Comparison of ENCODE assay signal across 9 cellular contexts in the genomic region with DNA sequence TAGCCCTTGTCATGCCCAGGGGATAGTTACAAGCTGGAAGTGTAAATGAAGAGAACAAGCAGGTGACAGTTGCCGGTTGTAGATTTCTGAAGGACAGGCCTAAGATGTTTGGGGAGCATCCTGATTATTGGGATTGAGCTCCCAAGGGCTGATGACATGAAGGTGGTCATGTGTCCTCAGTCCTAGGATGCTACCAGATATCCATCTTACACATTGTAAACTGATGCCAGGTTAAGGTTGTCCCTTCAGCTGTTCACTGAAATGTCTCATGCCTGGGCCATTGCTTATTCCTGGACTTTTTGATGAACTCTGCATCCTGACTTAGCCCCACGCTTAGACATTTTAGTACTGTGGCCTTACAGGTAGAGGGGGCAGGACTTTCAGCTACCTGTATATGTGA. TPM values are rescaled to one million over a fixed set of nuclear protein-coding genes. Genes with fewer than 3 reads are reported as not detected.
A peak's percentile ranks its signal among the peaks of the same experiment; 100 is the strongest.
DNase-seq lines count a peak whose midpoint lies in the region; ATAC-seq, FAIRE-seq and TF ChIP-seq lines count a peak whose summit lies in the region.
"Had no signal": no experiment of that assay in that cellular context is flagged by ENCODE, and none has a peak within 500 bp of the region (broad histone marks: within the 10 kb centered on the region; RNA-seq: fewer than 3 reads in every experiment).

No MANE protein-coding gene starts in this region.

- intact Hi-C loops in Panc1 (cut with micrococcal nuclease; ENCODE audit: unreplicated experiment): loop anchor here (5.0 kb wide), 1 partner anchor 163 kb away; no protein-coding TSS in a partner anchor
- intact Hi-C loops in gastrocnemius medialis (cut with DNase I; ENCODE audit: low total_unique reads): loop anchor here (2.0 to 5.0 kb wide), 3 partner anchors 99 to 168 kb away; a partner anchor contains a TSS

- FAIRE-seq in D721Med (lab: Jason Lieb, UNC): no peak

- POLR2A ChIA-PET in Panc1 (lab: Charles Lee): no interaction called here
- POLR2A ChIA-PET in GM10248 (lab: Yijun Ruan, JAX): interaction anchor here (0.6 to 1.7 kb wide), 4 partner anchors 18 to 152 kb away, joined by 3 to 4 read pairs (median 3); no protein-coding TSS in a partner anchor

- TF ChIP-seq POLR2A in gastrocnemius medialis (IDR thresholded peaks at IDR 0.05): no peak

- H3K9me3 ChIP-seq in Panc1 (ENCODE audit: control insufficient read depth, insufficient read depth, low read depth, low read length) (no peaks in the 10 kb centered on the region), gastrocnemius medialis (no peaks in the 10 kb centered on the region)

- peak overlapping the region; percentile 94 for H3K4me3 ChIP-seq in GM06990 (replicated peaks; ENCODE audit: low read depth, low read length)
- H3K4me3 ChIP-seq in Panc1 (ENCODE audit: low read depth in 2 of 2, low read length in 2 of 2): peak overlapping the region; percentile 64 to 80
- peak overlapping the region; percentile 78 for H3K4me3 ChIP-seq in epithelial cell of esophagus (ENCODE audit: low read length)
- H3K4me3 ChIP-seq in gastrocnemius medialis: peak overlapping the region; percentile 60 to 84 (median 78)

- in situ Hi-C loops in Panc1 (cut with HindIII; ENCODE audit: low pct_unique_long_range_greater_than_20kb, low sequenced_read_pairs): no loop called here
- in situ Hi-C loops in gastrocnemius medialis (cut with MboI; ENCODE audit: low sequenced_read_pairs in 4 of 4): loop anchor here in 1 of 4 donors (25.0 kb wide), 1 partner anchor 163 kb away; a partner anchor contains a TSS

- H3K27me3 ChIP-seq in GM06990 (replicated peaks; ENCODE audit: control insufficient read depth, insufficient read depth, low read length): no peaks in the 10 kb centered on the region
- no peaks in the 10 kb centered on the region for H3K27me3 ChIP-seq in Panc1 (ENCODE audit: control insufficient read depth, insufficient read depth, low read length)
- H3K27me3 ChIP-seq in gastrocnemius medialis: no peaks in the 10 kb centered on the region

- no peak for DNase-seq in GM06990 (ENCODE audit: extremely low read depth, insufficient read length)
- DNase-seq in Panc1 (ENCODE audit: low read depth, low spot score): no peak
- DNase-seq in epithelial cell of esophagus (ENCODE audit: low read depth): no peak
- DNase-seq in gastrocnemius medialis: no peak
- no peak for DNase-seq in GM19238 (ENCODE audit: insufficient read length, low spot score)
- no peak for DNase-seq in GM10248 (ENCODE audit: extremely low spot score)
- DNase-seq in D721Med (ENCODE audit: insufficient read length, low spot score): no peak
- DNase-seq: SW 1271 had no signal

- CTCF ChIA-PET in Panc1 (lab: Charles Lee): no interaction called here
- CTCF ChIA-PET in GM10248 (lab: Yijun Ruan, JAX): interaction anchor here (0.7 to 1.4 kb wide), 8 partner anchors 14 to 912 kb away, joined by 3 to 4 read pairs (median 3); a partner anchor contains a TSS

- H3K4me1 ChIP-seq in Panc1 (ENCODE audit: control insufficient read depth, insufficient read depth, low read length): peaks cover 32% of the 10 kb centered on the region
- peaks cover 22 to 32% of the 10 kb centered on the region in 2 donors for H3K4me1 ChIP-seq in gastrocnemius medialis

- H3K27ac ChIP-seq in Panc1 (ENCODE audit: low read length) (peak overlapping the region; percentile 82), gastrocnemius medialis (peak overlapping the region; percentile 79 to 97 (median 94))

- peaks cover 5% of the 10 kb centered on the region for H3K36me3 ChIP-seq in GM06990 (ENCODE audit: control insufficient read depth, insufficient read depth, low read length)
- H3K36me3 ChIP-seq in Panc1 (ENCODE audit: control insufficient read depth, insufficient read depth, low read length): no peaks in the 10 kb centered on the region
- no peaks in the 10 kb centered on the region for H3K36me3 ChIP-seq in gastrocnemius medialis

- TF ChIP-seq CTCF in GM06990 (IDR thresholded peaks at IDR 0.05; ENCODE audit: insufficient read depth, low read length, poor library complexity, severe bottlenecking) (no peak), Panc1 (IDR thresholded peaks at IDR 0.05) (no peak), epithelial cell of esophagus (IDR thresholded peaks at IDR 0.05; ENCODE audit: insufficient read depth, low read depth, low read length, missing control alignments) (no peak), gastrocnemius medialis (IDR thresholded peaks at IDR 0.05 in 4 of 5, conservative IDR thresholded peaks at IDR 0.05 in 1 of 5) (no peak), GM10248 (IDR thresholded peaks at IDR 0.05; ENCODE audit: control extremely low read depth, extremely low read depth, low read depth, missing control alignments) (no peak), D721Med (IDR thresholded peaks at IDR 0.05; ENCODE audit: insufficient read depth, missing control alignments) (no peak)

- BruUV-seq in Panc1 (replicated peaks; lab: Mats Ljungman, UMichigan): TSS peak; percentile 78

- ATAC-seq in Panc1: no peak
- ATAC-seq in gastrocnemius medialis: no peak
- ATAC-seq in HG03565 (IDR thresholded peaks at IDR 0.05; ENCODE audit: unreplicated experiment): no peak

RNA-seq across cellular contexts. Expression of a gene that starts 1.3 kb away (rescaled TPM):
- total RNA-seq in Panc1 (2021; ENCODE audit: unreplicated experiment) (137 TPM), gastrocnemius medialis (10 to 100 TPM; 10.7 to 19.8 (median 14.0) TPM)
- polyA plus RNA-seq in Panc1 (2012; ENCODE audit: insufficient read length): 108 TPM

RNA-seq across cellular contexts. Expression of a gene that starts 46.5 kb away (rescaled TPM):
- 3,706 TPM for total RNA-seq in Panc1 (2021; ENCODE audit: unreplicated experiment)
- polyA plus RNA-seq in Panc1 (2012; ENCODE audit: insufficient read length): 2,487 TPM
- 1,000 to 10,000 TPM in 1 of 4 donors, 100 to 1,000 TPM in 3; 487 to 1,236 (median 715) TPM for total RNA-seq in gastrocnemius medialis
